In the genomic region with DNA sequence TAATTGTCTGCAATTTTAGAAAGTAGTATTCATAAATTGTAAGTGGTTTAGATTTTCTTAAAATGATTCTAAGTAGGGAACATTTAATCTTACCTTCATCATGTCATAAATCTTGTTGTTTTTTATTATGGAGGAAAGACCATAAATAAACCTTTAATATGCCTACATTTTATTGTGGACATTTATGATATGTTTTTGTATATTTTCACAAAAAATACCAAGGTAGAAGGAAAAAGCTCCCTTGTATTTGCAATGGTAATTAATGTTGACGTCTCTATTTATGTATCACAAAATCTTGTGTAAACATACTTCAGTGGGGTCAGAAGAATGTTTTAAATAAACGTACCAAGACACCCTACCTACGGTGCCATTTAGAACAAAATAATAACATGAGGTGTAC, we compare ENCODE assay signal across 18 cellular contexts.
DNase-seq lines count a peak whose midpoint lies in the region; FAIRE-seq and TF ChIP-seq lines count a peak whose summit lies in the region.
"Had no signal": no experiment of that assay in that cellular context is flagged by ENCODE, and none has a peak within 500 bp of the region (broad histone marks: within the 10 kb centered on the region; RNA-seq: fewer than 3 reads in every experiment).

No MANE protein-coding gene starts in this region.

- H3K9me3 ChIP-seq in sigmoid colon = no peaks in the 10 kb centered on the region
- H3K9me3 ChIP-seq: Caco-2 had no signal

- no peak for TF ChIP-seq CTCF in sigmoid colon (IDR thresholded peaks at IDR 0.05)

- no peaks in the 10 kb centered on the region for H3K4me1 ChIP-seq in urinary bladder (ENCODE audit: insufficient read depth)
- H3K4me1 ChIP-seq in sigmoid colon = no peaks in the 10 kb centered on the region
- H3K4me1 ChIP-seq: Caco-2 had no signal

- H3K36me3 ChIP-seq in urinary bladder (ENCODE audit: insufficient read depth) = no peaks in the 10 kb centered on the region
- H3K36me3 ChIP-seq in sigmoid colon = no peaks in the 10 kb centered on the region

- no peak for TF ChIP-seq POLR2A in sigmoid colon (IDR thresholded peaks at IDR 0.05)

- no peaks in the 10 kb centered on the region for H3K27me3 ChIP-seq in sigmoid colon
- H3K27me3 ChIP-seq: BLaER1 had no signal

- DNase-seq in HEK293T (ENCODE audit: extremely low spot score) (no peak), frontal cortex (ENCODE audit: low spot score in 2 of 2) (no peak), sigmoid colon (no peak), MV-4-11 (lab: John Stamatoyannopoulos, UW) (no peak), HuH-7.5 (ENCODE audit: low spot score) (no peak)
- DNase-seq: Caco-2; CD4-positive, CD25-positive, alpha-beta regulatory T cell; CD8-positive, alpha-beta T cell; DMS153; DND-41; GDM1; H9 had no signal

- FAIRE-seq in frontal cortex (lab: Jason Lieb, UNC) = peak; percentile 3
- FAIRE-seq: GM12878, GM19239 had no signal

- intact Hi-C loops in sigmoid colon (cut with DNase I) = no loop called here

- H3K4me3 ChIP-seq in urinary bladder (ENCODE audit: low read depth, low read length) (no peak overlapping the region), sigmoid colon (no peak overlapping the region)
- H3K4me3 ChIP-seq: BLaER1, GM12878, GM23338 had no signal

- WGBS in urinary bladder = 23% methylated on average over 3 of the region's 3 CpGs
- WGBS in sigmoid colon, 2 donors = 16 to 43% methylated on average over 3 of the region's 3 CpGs

- TF ChIP-seq EP300 in sigmoid colon (IDR thresholded peaks at IDR 0.05) = no peak

- POLR2A ChIA-PET in HEK293T (lab: Yijun Ruan, JAX) = no interaction called here

- H3K27ac ChIP-seq in urinary bladder (ENCODE audit: low read depth) (peak overlapping the region; percentile 10), sigmoid colon (no peak overlapping the region)
- H3K27ac ChIP-seq: BLaER1, C4-2B had no signal

- CTCF ChIA-PET in HEK293T (lab: Yijun Ruan, JAX) = no interaction called here

TF ChIP-seq in HEK293T, 16 proteins besides CTCF, POLR2A, EP300 and RAD21:
- TF ChIP-seq ELF4 (IDR thresholded peaks at IDR 0.05) = no peak
- TF ChIP-seq FOXA1 (IDR thresholded peaks at IDR 0.05) = peak; percentile 84
- TF ChIP-seq, protein P1, sequence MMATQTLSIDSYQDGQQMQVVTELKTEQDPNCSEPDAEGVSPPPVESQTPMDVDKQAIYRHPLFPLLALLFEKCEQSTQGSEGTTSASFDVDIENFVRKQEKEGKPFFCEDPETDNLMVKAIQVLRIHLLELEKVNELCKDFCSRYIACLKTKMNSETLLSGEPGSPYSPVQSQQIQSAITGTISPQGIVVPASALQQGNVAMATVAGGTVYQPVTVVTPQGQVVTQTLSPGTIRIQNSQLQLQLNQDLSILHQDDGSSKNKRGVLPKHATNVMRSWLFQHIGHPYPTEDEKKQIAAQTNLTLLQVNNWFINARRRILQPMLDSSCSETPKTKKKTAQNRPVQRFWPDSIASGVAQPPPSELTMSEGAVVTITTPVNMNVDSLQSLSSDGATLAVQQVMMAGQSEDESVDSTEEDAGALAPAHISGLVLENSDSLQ (IDR thresholded peaks at IDR 0.05) = peak; percentile 96
- peak; percentile 82; the same call in 1 of the 2 replicates for TF ChIP-seq FOXK2 (IDR thresholded peaks at IDR 0.05)
- TF ChIP-seq NFRKB (IDR thresholded peaks at IDR 0.05) = no peak
- TF ChIP-seq SUZ12 (IDR thresholded peaks at IDR 0.05) = no peak
- no peak for TF ChIP-seq SP1 (IDR thresholded peaks at IDR 0.05)
- TF ChIP-seq ARNT (IDR thresholded peaks at IDR 0.05) = peak; percentile 81
- TF ChIP-seq FOXM1 (IDR thresholded peaks at IDR 0.05; ENCODE audit: borderline replicate concordance) = 0 out of 2 replicates have a peak, but pooled peaks have one; percentile 39
- no peak for TF ChIP-seq BHLHE40 (IDR thresholded peaks at IDR 0.05; ENCODE audit: borderline replicate concordance)
- TF ChIP-seq CTBP1 (IDR thresholded peaks at IDR 0.05; ENCODE audit: borderline replicate concordance) = peak; percentile 99
- TF ChIP-seq ZNF384 (IDR thresholded peaks at IDR 0.05) = peak; percentile 83
- no peak for TF ChIP-seq HDGF (IDR thresholded peaks at IDR 0.05; ENCODE audit: borderline replicate concordance)
- TF ChIP-seq TARDBP (IDR thresholded peaks at IDR 0.05) = peak; percentile 27; the same call in 1 of the 2 replicates
- no peak for TF ChIP-seq L3MBTL2 (conservative IDR thresholded peaks at IDR 0.05)
- peak; percentile 89 for TF ChIP-seq LEF1 (IDR thresholded peaks at IDR 0.05; ENCODE audit: borderline replicate concordance)
